ENCODE assay signal across 36 cellular contexts in the genomic region with DNA sequence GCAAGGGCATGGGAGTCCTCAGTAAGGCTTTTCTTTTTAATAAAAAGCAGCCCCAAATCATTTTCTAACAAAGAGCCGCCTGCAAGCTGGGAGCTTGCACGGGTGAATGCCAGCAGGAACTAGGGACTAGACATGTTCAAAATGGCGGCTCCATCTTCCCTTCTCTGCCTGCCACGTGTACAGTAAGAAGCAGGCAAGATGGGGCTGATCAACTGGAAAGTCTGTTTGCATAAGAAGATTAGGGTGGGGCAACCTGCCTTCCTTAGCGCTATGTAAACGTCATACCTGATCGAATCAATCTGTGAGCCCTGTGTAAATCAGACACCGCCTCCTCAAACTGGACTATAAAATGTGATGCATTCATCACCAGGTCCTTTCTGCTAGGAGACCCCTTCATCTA.
"Had no signal": no experiment of that assay in that cellular context is flagged by ENCODE, and none has a peak within 500 bp of the region (broad histone marks: within the 10 kb centered on the region; RNA-seq: fewer than 3 reads in every experiment).

No MANE protein-coding gene starts in this region.

- FAIRE-seq: astrocyte had no signal

- H3K4me1 ChIP-seq: adrenal gland, body of pancreas, breast epithelium, SJCRH30 had no signal

- H3K27me3 ChIP-seq: adrenal gland, body of pancreas, breast epithelium, SJCRH30 had no signal

- H3K36me3 ChIP-seq: adrenal gland, breast epithelium, SJCRH30 had no signal

- H3K9ac ChIP-seq: KMS-11 had no signal

- H3K4me3 Mint-ChIP-seq: activated B cell treated with CpG ODN at 0.5 μM for 24 hours; activated CD4-positive, alpha-beta memory T cell treated with anti-CD3 and anti-CD28 coated beads for 36 hours; activated naive CD4-positive, alpha-beta T cell treated with anti-CD3 and anti-CD28 coated beads for 36 hours; activated T-cell treated with anti-CD3 and anti-CD28 coated beads, Interleukin-2, amount 50 U/mL, for 4 hours; activated T-helper 1 cell treated with anti-CD3 and anti-CD28 coated beads, Interleukin-12 subunit alpha, Interleukin-12 subunit beta, Interleukin-2, Interleukin-4 antibody, amounts not matched to agents 30 ng/mL and 10 ng/mL and 1 ng/mL, durations not matched to agents 14 hours and 24 hours and 36 hours; T-cell; T-helper 17 cell had no signal

- H3K27ac ChIP-seq: adrenal gland, body of pancreas, breast epithelium, coronary artery, KMS-11, SJCRH30, SK-N-MC, VCaP had no signal

- DNase-seq: activated B cell treated with CpG ODN at 0.5 μM for 24 hours; activated CD4-positive, alpha-beta memory T cell treated with anti-CD3 and anti-CD28 coated beads for 36 hours; activated CD4-positive, alpha-beta T cell treated with anti-CD3 and anti-CD28 coated beads for 4 hours; activated CD4-positive, alpha-beta T cell treated with anti-CD3 and anti-CD28 coated beads, Interleukin-2, amount 50 U/mL, for 1 hour; activated CD4-positive, CD25-positive, alpha-beta regulatory T cell treated with anti-CD3 and anti-CD28 coated beads, Interleukin-2, amount 50 U/mL, for 72 hours; activated CD8-positive, alpha-beta memory T cell treated with anti-CD3 and anti-CD28 coated beads, Interleukin-2, amount 50 U/mL, for 4 hours; activated gamma-delta T cell treated with Interleukin-2 at 50 U/mL for 16 hours; activated naive CD4-positive, alpha-beta T cell treated with anti-CD3 and anti-CD28 coated beads for 36 hours; activated T-cell treated with anti-CD3 and anti-CD28 coated beads for 4 hours; activated T-cell treated with anti-CD3 and anti-CD28 coated beads, Interleukin-2, amount 50 U/mL, for 4 hours; adrenal gland; body of pancreas; MM.1S; MV-4-11; NCI-H1092; NCI-H1436 treated with DMSO at 0.1 percent for 48 hours; NCI-H1930; NCI-H2171 treated with DMSO at 0.1 percent for 48 hours; NCI-H2227 treated with DMSO at 0.1 percent for 48 hours; NCI-H446; NCI-H524; NCI-H774; SHP77; SJCRH30; T-cell; T-helper 17 cell; T-helper 9 cell had no signal

- H3K27ac Mint-ChIP-seq: activated B cell treated with CpG ODN at 0.5 μM for 24 hours; activated CD4-positive, alpha-beta memory T cell treated with anti-CD3 and anti-CD28 coated beads for 36 hours; activated naive CD4-positive, alpha-beta T cell treated with anti-CD3 and anti-CD28 coated beads for 36 hours; activated naive CD4-positive, alpha-beta T cell treated with anti-CD3 and anti-CD28 coated beads, Interleukin-2, amount 50 U/mL, for 72 hours; activated T-helper 1 cell treated with anti-CD3 and anti-CD28 coated beads, Interleukin-12 subunit alpha, Interleukin-12 subunit beta, Interleukin-2, Interleukin-4 antibody, amounts not matched to agents 30 ng/mL and 10 ng/mL and 1 ng/mL, durations not matched to agents 14 hours and 24 hours and 36 hours; T-cell; T-helper 17 cell had no signal

- H3K9me3 ChIP-seq: adrenal gland, body of pancreas, breast epithelium, SJCRH30 had no signal

- ATAC-seq: activated naive CD4-positive, alpha-beta T cell treated with anti-CD3 and anti-CD28 coated beads, Interleukin-2, amount 50 U/mL, for 72 hours; activated T-cell treated with anti-CD3 and anti-CD28 coated beads, Interleukin-2, amount 50 U/mL, for 4 hours; body of pancreas; Panc1; T-cell; T-helper 17 cell had no signal

- H3K9me3 Mint-ChIP-seq: activated CD4-positive, alpha-beta memory T cell treated with anti-CD3 and anti-CD28 coated beads for 36 hours; activated naive CD4-positive, alpha-beta T cell treated with anti-CD3 and anti-CD28 coated beads for 36 hours; activated T-cell treated with anti-CD3 and anti-CD28 coated beads, Interleukin-2, amount 50 U/mL, for 4 hours; activated T-helper 1 cell treated with anti-CD3 and anti-CD28 coated beads, Interleukin-12 subunit alpha, Interleukin-12 subunit beta, Interleukin-2, Interleukin-4 antibody, amounts not matched to agents 30 ng/mL and 10 ng/mL and 1 ng/mL, durations not matched to agents 14 hours and 24 hours and 36 hours; T-cell had no signal

- H3K4me3 ChIP-seq: adrenal gland, body of pancreas, breast epithelium, coronary artery, SJCRH30, SK-N-MC had no signal

- H3K4me2 ChIP-seq: KMS-11 had no signal

- H3K4me1 Mint-ChIP-seq: activated B cell treated with CpG ODN at 0.5 μM for 24 hours, T-cell, T-helper 17 cell had no signal

- H3K36me3 Mint-ChIP-seq: activated CD4-positive, alpha-beta memory T cell treated with anti-CD3 and anti-CD28 coated beads for 36 hours; T-cell had no signal
